ENCODE assay signal across 27 cellular contexts in the genomic region with DNA sequence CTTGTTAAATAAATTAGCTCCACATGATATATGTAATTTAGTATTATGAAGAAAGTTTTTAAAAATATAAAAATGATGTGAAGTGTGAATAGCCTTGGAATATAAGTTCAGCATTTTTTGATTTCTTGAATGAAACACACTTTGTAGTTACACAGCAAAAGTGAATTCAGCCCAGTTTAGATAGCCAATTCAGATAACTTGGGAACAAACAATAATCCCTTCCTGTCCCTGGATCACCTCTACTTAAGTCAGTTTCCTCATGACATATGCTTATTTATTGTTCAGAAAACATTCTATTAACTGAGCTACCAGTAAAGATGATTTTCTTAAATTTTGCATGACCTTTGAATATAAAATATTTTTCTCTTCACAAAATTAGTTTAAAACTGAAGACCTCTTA.
"Had no signal": no experiment of that assay in that cellular context is flagged by ENCODE, and none has a peak within 500 bp of the region (broad histone marks: within the 10 kb centered on the region; RNA-seq: fewer than 3 reads in every experiment).

No MANE protein-coding gene starts in this region.

- DNase-seq: islet precursor cell; lower lobe of right lung; mammary epithelial cell; mesenchymal stem cell; naive thymus-derived CD8-positive, alpha-beta T cell; nucleus accumbens; pancreas; posterior cingulate gyrus; retina; right cardiac atrium; stimulated activated CD4-positive, alpha-beta T cell treated with anti-CD3 and anti-CD28 coated beads, Interleukin-12 subunit alpha, Interleukin-12 subunit beta, amount 100 ng/mL, for 4 hours; stimulated activated CD4-positive, alpha-beta T cell treated with anti-CD3 and anti-CD28 coated beads, Interleukin-15, amount 100 ng/mL, for 24 hours; stimulated activated CD4-positive, alpha-beta T cell treated with anti-CD3 and anti-CD28 coated beads, Interleukin-2, amount 100 ng/mL, for 24 hours; stimulated activated CD4-positive, alpha-beta T cell treated with anti-CD3 and anti-CD28 coated beads, Interleukin-4, amount 100 ng/mL, for 1 hour; stimulated activated naive B cell treated with anti-CD40 and anti-IgM and Interleukin-4, amounts not matched to agents 10 μg/mL and 1 μg/mL and 100 μg/mL, for 72 hours; tibial artery; trophoblast cell; upper lobe of right lung had no signal

- FAIRE-seq: pancreas, urothelium cell line had no signal

- H3K27me3 Mint-ChIP-seq: stimulated activated naive CD8-positive, alpha-beta T cell treated with anti-CD3 and anti-CD28 coated beads, Interleukin-15, Interleukin-2, amounts not matched to agents 100 ng/mL and 50 ng/mL, for 24 hours had no signal

- H3K27ac ChIP-seq: hepatocyte, lower lobe of right lung, pancreas, prostate gland, skin epidermis, suprapubic skin, thoracic aorta, tibial artery, upper lobe of right lung had no signal

- H3K4me3 Mint-ChIP-seq: naive thymus-derived CD8-positive, alpha-beta T cell; nephron; neural crest cell; stimulated activated naive B cell treated with anti-CD40 and anti-IgM and Interleukin-4, amounts not matched to agents 10 μg/mL and 1 μg/mL and 100 μg/mL, for 72 hours; stimulated activated naive CD8-positive, alpha-beta T cell treated with anti-CD3 and anti-CD28 coated beads, Interleukin-15, Interleukin-2, amounts not matched to agents 100 ng/mL and 50 ng/mL, for 24 hours had no signal

- H3K27ac Mint-ChIP-seq: naive thymus-derived CD8-positive, alpha-beta T cell; nephron; stimulated activated naive B cell treated with anti-CD40 and anti-IgM and Interleukin-4, amounts not matched to agents 10 μg/mL and 1 μg/mL and 100 μg/mL, for 72 hours; stimulated activated naive CD8-positive, alpha-beta T cell treated with anti-CD3 and anti-CD28 coated beads, Interleukin-15, Interleukin-2, amounts not matched to agents 100 ng/mL and 50 ng/mL, for 24 hours had no signal

- H3K4me1 Mint-ChIP-seq: naive thymus-derived CD8-positive, alpha-beta T cell; nephron; neural crest cell; stimulated activated naive B cell treated with anti-CD40 and anti-IgM and Interleukin-4, amounts not matched to agents 10 μg/mL and 1 μg/mL and 100 μg/mL, for 72 hours had no signal

- H3K9me3 Mint-ChIP-seq: naive thymus-derived CD8-positive, alpha-beta T cell; nephron; neural crest cell; stimulated activated naive B cell treated with anti-CD40 and anti-IgM and Interleukin-4, amounts not matched to agents 10 μg/mL and 1 μg/mL and 100 μg/mL, for 72 hours; stimulated activated naive CD8-positive, alpha-beta T cell treated with anti-CD3 and anti-CD28 coated beads, Interleukin-15, Interleukin-2, amounts not matched to agents 100 ng/mL and 50 ng/mL, for 24 hours had no signal

- H3K36me3 Mint-ChIP-seq: naive thymus-derived CD8-positive, alpha-beta T cell; stimulated activated naive B cell treated with anti-CD40 and anti-IgM and Interleukin-4, amounts not matched to agents 10 μg/mL and 1 μg/mL and 100 μg/mL, for 72 hours had no signal
